ENCODE assay signal across 8 cellular contexts in the genomic region with DNA sequence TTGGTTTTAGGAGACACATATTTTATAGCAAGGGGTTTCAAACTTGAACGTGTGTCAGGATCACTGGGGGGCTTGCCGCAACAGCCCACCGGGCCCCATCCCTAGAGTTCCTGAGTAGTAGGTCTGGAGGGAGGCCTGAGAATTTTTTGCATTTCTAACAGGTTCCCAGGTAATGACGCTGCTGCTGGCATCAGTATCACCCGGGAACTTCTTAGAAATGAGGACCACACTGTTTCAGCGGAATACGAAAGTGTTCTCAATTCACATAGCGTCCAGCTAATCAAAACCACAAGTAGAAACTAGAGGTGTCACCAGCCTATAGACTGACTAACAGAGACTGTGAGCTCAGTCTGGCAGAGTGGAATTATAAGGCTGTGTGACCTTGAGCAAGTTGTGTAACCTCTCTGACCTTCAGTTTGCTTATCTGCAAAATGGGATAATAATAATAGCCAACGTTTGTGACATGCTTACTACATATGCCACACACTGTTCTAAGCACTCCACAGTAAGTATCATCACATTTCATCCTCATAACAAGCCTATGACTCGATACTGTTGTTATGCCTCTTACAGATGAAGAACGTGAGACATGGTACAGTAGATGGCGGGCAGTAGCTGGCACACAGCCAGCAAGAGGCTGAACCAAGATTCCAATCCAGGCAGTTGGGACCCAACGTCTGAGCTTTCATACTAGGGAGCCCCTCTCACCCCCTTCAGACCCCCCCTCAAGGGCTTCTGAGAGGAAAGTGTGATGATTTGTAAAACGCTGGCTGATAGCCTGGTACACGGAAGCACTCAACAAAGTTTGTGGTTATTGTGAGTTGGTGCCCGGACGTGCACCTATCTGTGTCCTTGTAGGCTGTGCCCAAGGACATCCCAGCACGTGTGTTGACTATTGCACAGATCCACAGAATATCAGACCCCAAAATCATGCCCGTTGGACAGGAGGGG.
DNase-seq lines count a peak whose midpoint lies in the region; ATAC-seq and TF ChIP-seq lines count a peak whose summit lies in the region.

No MANE protein-coding gene starts in this region.

- TF ChIP-seq POLR2A in erythroblast (IDR thresholded peaks at IDR 0.05; ENCODE audit: low read length), result peak; percentile 29

- no peak for ATAC-seq in GM19455 (IDR thresholded peaks at IDR 0.05; ENCODE audit: unreplicated experiment)

- DNase-seq in HS-27A (ENCODE audit: low read depth), result peak; percentile 26
- DNase-seq in activated CD4-positive, alpha-beta T cell treated with anti-CD3 and anti-CD28 coated beads, Interleukin-2, amount 50 U/mL, for 48 hours, result peak; percentile 53 to 57
- DNase-seq in erythroblast (lab: John Stamatoyannopoulos, UW), result peak in 1 of 2 experiments; percentile 72
- DNase-seq in stimulated activated CD4-positive, alpha-beta T cell treated with anti-CD3 and anti-CD28 coated beads, Interleukin-4, amount 100 ng/mL, for 4 hours, result peak; percentile 23
- DNase-seq in NCI-H2081 (lab: John Stamatoyannopoulos, UW), result no peak
- no peak for DNase-seq in HuH-7 (ENCODE audit: low spot score)
- no peak for DNase-seq in NCI-H82 (lab: John Stamatoyannopoulos, UW)

Comparison
In these comparisons a context has a peak if more than half of its experiments do, and no peak if none do; other contexts are left out.
1. DNase-seq: peak in HS-27A (single experiment), activated CD4-positive, alpha-beta T cell treated with anti-CD3 and anti-CD28 coated beads, Interleukin-2, amount 50 U/mL, for 48 hours (2 of 2) and stimulated activated CD4-positive, alpha-beta T cell treated with anti-CD3 and anti-CD28 coated beads, Interleukin-4, amount 100 ng/mL, for 4 hours (2 of 2); none in NCI-H2081 (0 of 2), HuH-7 (single experiment) and NCI-H82 (single experiment).